13 cellular contexts compared by ENCODE assay signal in the genomic region with DNA sequence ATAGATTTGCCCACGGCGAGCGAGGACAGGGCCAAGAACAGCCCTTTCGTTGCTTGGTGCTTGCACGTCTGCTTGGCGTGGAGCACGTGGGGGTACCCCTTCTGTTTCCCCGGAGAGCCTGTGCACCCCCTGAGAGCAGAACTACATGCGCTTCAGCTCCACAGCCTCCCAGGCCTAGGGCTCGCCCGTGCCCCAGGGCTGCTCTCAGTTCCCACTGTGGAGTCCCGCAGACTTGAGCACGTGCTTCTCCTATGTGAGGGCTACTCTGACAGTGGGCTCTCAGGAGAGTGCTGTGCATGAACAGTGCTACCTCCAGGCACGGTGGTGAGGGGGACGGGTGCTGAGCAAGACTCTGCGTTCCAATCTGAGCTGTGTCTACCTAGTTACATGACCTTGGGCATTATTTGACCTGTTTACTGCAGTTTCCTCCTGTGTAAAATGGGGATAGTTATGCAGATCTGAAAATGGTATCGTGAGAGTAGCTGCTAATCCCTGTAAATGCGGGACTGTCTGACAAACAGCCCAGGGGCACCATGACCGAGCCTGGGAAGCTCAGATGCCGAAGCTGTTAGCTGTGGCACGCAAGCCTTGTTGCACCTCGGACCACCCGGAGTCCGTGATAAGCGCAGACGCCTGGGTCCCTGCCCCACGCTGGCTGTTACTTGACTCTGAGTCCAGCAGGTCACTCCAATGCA.
DNase-seq lines count a peak whose midpoint lies in the region; ATAC-seq, FAIRE-seq and TF ChIP-seq lines count a peak whose summit lies in the region.
"Had no signal": no experiment of that assay in that cellular context is flagged by ENCODE, and none has a peak within 500 bp of the region (broad histone marks: within the 10 kb centered on the region; RNA-seq: fewer than 3 reads in every experiment).

No MANE protein-coding gene starts in this region.

- no peak overlapping the region for H3K27ac ChIP-seq in Panc1 (ENCODE audit: low read length)
- no peak overlapping the region for H3K27ac ChIP-seq in K562 (ENCODE audit: extremely low read depth, low read depth, low read length)
- no peak overlapping the region for H3K27ac ChIP-seq in uterus
- H3K27ac ChIP-seq: ascending aorta, pancreas had no signal

- H4K20me1 ChIP-seq in K562 (replicated peaks; ENCODE audit: control insufficient read depth, insufficient read depth, low read length) = no peaks in the 10 kb centered on the region

- TF ChIP-seq RAD21 in K562 (CRISPR knock-in tag; conservative IDR thresholded peaks at IDR 0.05 in 1 of 2, IDR thresholded peaks at IDR 0.05 in 1 of 2) = no peak

- BruUV-seq in Panc1 (replicated peaks; lab: Mats Ljungman, UMichigan) (no TSS peak), K562 (replicated peaks; lab: Mats Ljungman, UMichigan) (no TSS peak)

- peaks cover 15% of the 10 kb centered on the region for H3K27me3 Mint-ChIP-seq in activated CD8-positive, alpha-beta memory T cell treated with anti-CD3 and anti-CD28 coated beads, Interleukin-2, amount 10 ng/mL, durations not matched to agents 7 days and 5 days
- H3K27me3 Mint-ChIP-seq in stimulated activated memory B cell treated with anti-CD40 and anti-IgM and Interleukin-4, amounts not matched to agents 10 μg/mL and 1 μg/mL and 100 μg/mL, for 72 hours = no peaks in the 10 kb centered on the region

- no peak for DNase-seq in activated CD8-positive, alpha-beta memory T cell treated with anti-CD3 and anti-CD28 coated beads, Interleukin-2, amount 10 ng/mL, durations not matched to agents 7 days and 5 days
- no peak for DNase-seq in activated CD8-positive, alpha-beta memory T cell treated with anti-CD3 and anti-CD28 coated beads, Interleukin-2, amount 50 U/mL, for 48 hours
- no peak for DNase-seq in Panc1 (ENCODE audit: low read depth, low spot score)
- DNase-seq in K562 (ENCODE audit: extremely low read depth in 1 of 4, low spot score in 3 of 4) = no peak
- DNase-seq in uterus = no peak
- DNase-seq in A172 (ENCODE audit: low spot score) = no peak
- no peak for DNase-seq in HuH-7.5 (ENCODE audit: low spot score)
- DNase-seq: cortex of kidney, erythroblast, NCI-H226, pancreas had no signal

- WGBS in K562 (ENCODE audit: insufficient coverage, low coverage, missing lambda C conversion rate) = 2% methylated on average over 27 of the region's 27 CpGs

- FAIRE-seq in K562 (lab: Jason Lieb, UNC) = no peak
- FAIRE-seq: pancreas had no signal

- no peak overlapping the region for H3K4me2 ChIP-seq in K562 (ENCODE audit: insufficient read depth, low read length)

- TF ChIP-seq POLR2A in K562 (conservative IDR thresholded peaks at IDR 0.05) = no peak
- TF ChIP-seq POLR2A in uterus (IDR thresholded peaks at IDR 0.05) = no peak

- H3K4me3 ChIP-seq in Panc1 (ENCODE audit: low read depth in 2 of 2, low read length in 2 of 2) (no peak overlapping the region), K562 (no peak overlapping the region), uterus (no peak overlapping the region)
- H3K4me3 ChIP-seq: ascending aorta, pancreas had no signal

- no peak for ATAC-seq in activated CD8-positive, alpha-beta memory T cell treated with anti-CD3 and anti-CD28 coated beads, Interleukin-2, amount 10 ng/mL, durations not matched to agents 7 days and 5 days
- peak; percentile 37; the same call in 1 of the 2 replicates for ATAC-seq in Panc1
- peak; percentile 40; the same call in 2 of the 3 replicates for ATAC-seq in K562
- ATAC-seq in stimulated activated memory B cell treated with anti-CD40 and anti-IgM and Interleukin-4, amounts not matched to agents 10 μg/mL and 1 μg/mL and 100 μg/mL, for 72 hours = no peak

- H3K79me2 ChIP-seq in K562 (ENCODE audit: control insufficient read depth, insufficient read depth, low read length) = no peaks in the 10 kb centered on the region

- TF ChIP-seq CTCF in Panc1 (IDR thresholded peaks at IDR 0.05) (no peak), K562 (IDR thresholded peaks at IDR 0.05 in 2 of 3, conservative IDR thresholded peaks at IDR 0.05 in 1 of 3; ENCODE audit: insufficient read depth in 2 of 3, low read depth in 1 of 3, low read length in 3 of 3) (no peak), uterus (IDR thresholded peaks at IDR 0.05) (no peak)

- intact Hi-C loops in Panc1 (cut with micrococcal nuclease; ENCODE audit: unreplicated experiment) (no loop called here), K562 (cut with micrococcal nuclease) (no loop called here), uterus (cut with DNase I; ENCODE audit: low total_unique reads) (no loop called here)

- H3K27me3 ChIP-seq in Panc1 (ENCODE audit: control insufficient read depth, insufficient read depth, low read length) (no peaks in the 10 kb centered on the region), K562 (ENCODE audit: control insufficient read depth in 2 of 2, insufficient read depth in 2 of 2, low read length in 2 of 2) (peaks cover 56 to 71% of the 10 kb centered on the region in 2 experiments), uterus (no peaks in the 10 kb centered on the region)
- H3K27me3 ChIP-seq: ascending aorta, pancreas had no signal

- no peaks in the 10 kb centered on the region for H3K4me1 ChIP-seq in Panc1 (ENCODE audit: control insufficient read depth, insufficient read depth, low read length)
- H3K4me1 ChIP-seq in K562 (replicated peaks in 1 of 2; ENCODE audit: control insufficient read depth in 2 of 2, insufficient read depth in 2 of 2, low read length in 2 of 2) = peaks cover 0 to 4% of the 10 kb centered on the region in 2 experiments; a peak in 2 of 5 replicates
- H3K4me1 ChIP-seq in uterus = no peaks in the 10 kb centered on the region
- H3K4me1 ChIP-seq: ascending aorta, pancreas had no signal

- H3K4me3 Mint-ChIP-seq in activated CD8-positive, alpha-beta memory T cell treated with anti-CD3 and anti-CD28 coated beads, Interleukin-2, amount 10 ng/mL, durations not matched to agents 7 days and 5 days = peak overlapping the region; percentile 28
- no peak overlapping the region for H3K4me3 Mint-ChIP-seq in stimulated activated memory B cell treated with anti-CD40 and anti-IgM and Interleukin-4, amounts not matched to agents 10 μg/mL and 1 μg/mL and 100 μg/mL, for 72 hours

- H3K9me3 ChIP-seq in Panc1 (ENCODE audit: control insufficient read depth, insufficient read depth, low read depth, low read length) (no peaks in the 10 kb centered on the region), K562 (replicated peaks; ENCODE audit: control insufficient read depth, insufficient read depth, low read depth, low read length) (no peaks in the 10 kb centered on the region), uterus (no peaks in the 10 kb centered on the region)
- H3K9me3 ChIP-seq: ascending aorta, pancreas had no signal

- 0 out of 4 replicates have a peak overlapping the region, but pooled peaks of 1 of the 2 experiments have one; percentile 59 for H3K9ac ChIP-seq in K562 (ENCODE audit: insufficient read depth in 1 of 2, low read depth in 2 of 2, low read length in 2 of 2)

- no peaks in the 10 kb centered on the region for H3K36me3 Mint-ChIP-seq in activated CD8-positive, alpha-beta memory T cell treated with anti-CD3 and anti-CD28 coated beads, Interleukin-2, amount 10 ng/mL, durations not matched to agents 7 days and 5 days
- no peaks in the 10 kb centered on the region for H3K36me3 Mint-ChIP-seq in stimulated activated memory B cell treated with anti-CD40 and anti-IgM and Interleukin-4, amounts not matched to agents 10 μg/mL and 1 μg/mL and 100 μg/mL, for 72 hours

- TF ChIP-seq EP300 in K562 (IDR thresholded peaks at IDR 0.05; ENCODE audit: low read length) = no peak

- no peak overlapping the region for H2AFZ ChIP-seq in K562 (ENCODE audit: low read depth, low read length)

- POLR2A ChIA-PET in Panc1 (lab: Charles Lee) = no interaction called here
- POLR2A ChIA-PET in K562 (lab: Yijun Ruan, JAX) = interaction anchor here (0.6 to 0.7 kb wide), 3 partner anchors 16 to 82 kb away, joined by 3 read pairs; no protein-coding TSS in a partner anchor

- no peaks in the 10 kb centered on the region for H3K9me3 Mint-ChIP-seq in activated CD8-positive, alpha-beta memory T cell treated with anti-CD3 and anti-CD28 coated beads, Interleukin-2, amount 10 ng/mL, durations not matched to agents 7 days and 5 days (ENCODE audit: low read depth)
- no peaks in the 10 kb centered on the region for H3K9me3 Mint-ChIP-seq in stimulated activated memory B cell treated with anti-CD40 and anti-IgM and Interleukin-4, amounts not matched to agents 10 μg/mL and 1 μg/mL and 100 μg/mL, for 72 hours

- CTCF ChIA-PET in activated CD8-positive, alpha-beta memory T cell treated with anti-CD3 and anti-CD28 coated beads, Interleukin-2, amount 10 ng/mL, durations not matched to agents 7 days and 5 days (lab: Charles Lee) = interaction anchor here (0.9 to 3.3 kb wide), 3 partner anchors 8 to 42 kb away, joined by 3 to 20 read pairs (median 3); no protein-coding TSS in a partner anchor
- CTCF ChIA-PET in Panc1 (lab: Charles Lee) = no interaction called here
- CTCF ChIA-PET in K562 (lab: Yijun Ruan, JAX; ENCODE audit: low intra/inter-chr PET ratio) = no interaction called here

- H3K4me1 Mint-ChIP-seq in activated CD8-positive, alpha-beta memory T cell treated with anti-CD3 and anti-CD28 coated beads, Interleukin-2, amount 10 ng/mL, durations not matched to agents 7 days and 5 days = peaks cover 51% of the 10 kb centered on the region
- H3K4me1 Mint-ChIP-seq in stimulated activated memory B cell treated with anti-CD40 and anti-IgM and Interleukin-4, amounts not matched to agents 10 μg/mL and 1 μg/mL and 100 μg/mL, for 72 hours = peaks cover 57% of the 10 kb centered on the region

- peak overlapping the region; percentile 82 for H3K27ac Mint-ChIP-seq in activated CD8-positive, alpha-beta memory T cell treated with anti-CD3 and anti-CD28 coated beads, Interleukin-2, amount 10 ng/mL, durations not matched to agents 7 days and 5 days
- H3K27ac Mint-ChIP-seq in stimulated activated memory B cell treated with anti-CD40 and anti-IgM and Interleukin-4, amounts not matched to agents 10 μg/mL and 1 μg/mL and 100 μg/mL, for 72 hours = peak overlapping the region; percentile 48

- no peaks in the 10 kb centered on the region for H3K9me1 ChIP-seq in K562 (ENCODE audit: control insufficient read depth, insufficient read depth, low read length)

- H3K36me3 ChIP-seq in Panc1 (ENCODE audit: control insufficient read depth, insufficient read depth, low read length) (no peaks in the 10 kb centered on the region), K562 (ENCODE audit: control insufficient read depth, insufficient read depth, low read length) (no peaks in the 10 kb centered on the region), uterus (no peaks in the 10 kb centered on the region)
- H3K36me3 ChIP-seq: ascending aorta, pancreas had no signal

- in situ Hi-C loops in Panc1 (cut with HindIII; ENCODE audit: low pct_unique_long_range_greater_than_20kb, low sequenced_read_pairs) (no loop called here), K562 (cut with MboI) (no loop called here)

Comparison
In these comparisons a context has a peak if more than half of its experiments do, and no peak if none do; other contexts are left out.
1. ATAC-seq: peak in Panc1 (single experiment) and K562 (single experiment); none in activated CD8-positive, alpha-beta memory T cell treated with anti-CD3 and anti-CD28 coated beads, Interleukin-2, amount 10 ng/mL, durations not matched to agents 7 days and 5 days (single experiment) and stimulated activated memory B cell treated with anti-CD40 and anti-IgM and Interleukin-4, amounts not matched to agents 10 μg/mL and 1 μg/mL and 100 μg/mL, for 72 hours (single experiment).